ENCODE assay signal across 1 cellular context in the genomic region with DNA sequence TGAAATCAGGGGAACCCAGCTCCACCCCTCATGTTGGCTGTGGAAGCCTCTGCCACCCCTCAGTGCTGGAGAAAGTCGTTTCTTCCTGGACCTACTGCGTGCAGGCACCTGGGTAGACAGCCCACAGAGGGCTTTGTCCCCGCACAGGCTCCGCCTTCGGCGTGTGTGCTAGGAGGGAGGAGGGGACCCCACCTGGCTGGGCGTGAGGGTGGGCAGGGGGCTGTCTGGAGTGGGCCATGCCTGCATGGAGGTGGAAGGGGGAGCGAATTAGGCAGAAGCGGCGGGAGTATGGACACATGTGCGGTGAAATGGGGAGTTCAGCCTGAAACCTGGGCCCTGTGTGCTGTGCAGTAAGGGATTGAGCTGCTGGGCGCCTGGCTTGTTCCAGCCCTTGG.
TF ChIP-seq lines count a peak whose summit lies in the region.

No MANE protein-coding gene starts in this region.

TF ChIP-seq in IMR-90, 13 proteins besides CTCF, POLR2A, EP300 and RAD21:
- TF ChIP-seq RFX5 (IDR thresholded peaks at IDR 0.05; ENCODE audit: low read depth, low read length) (no peak), CEBPB (IDR thresholded peaks at IDR 0.05; ENCODE audit: low read depth, low read length) (no peak), RCOR1 (IDR thresholded peaks at IDR 0.05; ENCODE audit: insufficient replicate concordance, low read length) (no peak), MXI1 (IDR thresholded peaks at IDR 0.05; ENCODE audit: borderline replicate concordance, low read depth, low read length) (no peak), CHD1 (IDR thresholded peaks at IDR 0.05; ENCODE audit: low read depth, low read length) (no peak), MAZ (IDR thresholded peaks at IDR 0.05; ENCODE audit: borderline replicate concordance, low read depth, low read length) (no peak), SMC3 (IDR thresholded peaks at IDR 0.05; ENCODE audit: low read depth, low read length) (no peak), NFE2L2 (IDR thresholded peaks at IDR 0.05; ENCODE audit: low read depth, low read length) (no peak), MAFK (IDR thresholded peaks at IDR 0.05; ENCODE audit: low read depth, low read length) (no peak), FOS (IDR thresholded peaks at IDR 0.05; ENCODE audit: low read depth, low read length) (no peak), BHLHE40 (IDR thresholded peaks at IDR 0.05; ENCODE audit: low read depth, low read length) (no peak)
- TF ChIP-seq, protein P1, sequence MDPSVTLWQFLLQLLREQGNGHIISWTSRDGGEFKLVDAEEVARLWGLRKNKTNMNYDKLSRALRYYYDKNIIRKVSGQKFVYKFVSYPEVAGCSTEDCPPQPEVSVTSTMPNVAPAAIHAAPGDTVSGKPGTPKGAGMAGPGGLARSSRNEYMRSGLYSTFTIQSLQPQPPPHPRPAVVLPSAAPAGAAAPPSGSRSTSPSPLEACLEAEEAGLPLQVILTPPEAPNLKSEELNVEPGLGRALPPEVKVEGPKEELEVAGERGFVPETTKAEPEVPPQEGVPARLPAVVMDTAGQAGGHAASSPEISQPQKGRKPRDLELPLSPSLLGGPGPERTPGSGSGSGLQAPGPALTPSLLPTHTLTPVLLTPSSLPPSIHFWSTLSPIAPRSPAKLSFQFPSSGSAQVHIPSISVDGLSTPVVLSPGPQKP (IDR thresholded peaks at IDR 0.05; ENCODE audit: borderline replicate concordance, low read depth, low read length) = no peak
- TF ChIP-seq, protein P2, sequence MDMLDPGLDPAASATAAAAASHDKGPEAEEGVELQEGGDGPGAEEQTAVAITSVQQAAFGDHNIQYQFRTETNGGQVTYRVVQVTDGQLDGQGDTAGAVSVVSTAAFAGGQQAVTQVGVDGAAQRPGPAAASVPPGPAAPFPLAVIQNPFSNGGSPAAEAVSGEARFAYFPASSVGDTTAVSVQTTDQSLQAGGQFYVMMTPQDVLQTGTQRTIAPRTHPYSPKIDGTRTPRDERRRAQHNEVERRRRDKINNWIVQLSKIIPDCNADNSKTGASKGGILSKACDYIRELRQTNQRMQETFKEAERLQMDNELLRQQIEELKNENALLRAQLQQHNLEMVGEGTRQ (IDR thresholded peaks at IDR 0.05; ENCODE audit: low read depth, low read length) = no peak
